ENCODE assay signal across 16 cellular contexts in genomic region chr4:82482387-82482786, GRCh38. TPM values are rescaled to one million over a fixed set of nuclear protein-coding genes. Genes with fewer than 3 reads are reported as not detected.
A peak's percentile ranks its signal among the peaks of the same experiment; 100 is the strongest.
DNase-seq lines count a peak whose midpoint lies in the region; ATAC-seq and TF ChIP-seq lines count a peak whose summit lies in the region.
"Had no signal": no experiment of that assay in that cellular context is flagged by ENCODE, and none has a peak within 500 bp of the region (broad histone marks: within the 10 kb centered on the region; RNA-seq: fewer than 3 reads in every experiment).

No MANE protein-coding gene starts in this region.

- H3K9ac ChIP-seq in endodermal cell (ENCODE audit: extremely low read depth, low read length, poor library complexity, severe bottlenecking): no peak overlapping the region

- H3K4me3 Mint-ChIP-seq in endodermal cell: no peak overlapping the region
- H3K4me3 Mint-ChIP-seq: CD4-positive, CD25-positive, alpha-beta regulatory T cell; CD8-positive, alpha-beta memory T cell had no signal

- H3K79me2 ChIP-seq in osteoblast (ENCODE audit: insufficient read depth, low read length): no peaks in the 10 kb centered on the region

- 79 to 89% methylated on average over 4 to 6 of the region's 6 CpGs for WGBS in endodermal cell (ENCODE audit: insufficient coverage in 1 of 2, insufficient read length in 1 of 2), 2 experiments

- H3K27ac ChIP-seq in endodermal cell (ENCODE audit: low read depth, low read length): no peak overlapping the region
- no peak overlapping the region for H3K27ac ChIP-seq in osteoblast (ENCODE audit: low read depth, low read length)

- peaks cover 8% of the 10 kb centered on the region for H3K9me3 ChIP-seq in endodermal cell (ENCODE audit: control insufficient read depth, low read length)
- no peaks in the 10 kb centered on the region for H3K9me3 ChIP-seq in osteoblast (ENCODE audit: low read depth, low read length)
- H3K9me3 ChIP-seq: BE2C had no signal

- H3K4me1 ChIP-seq in endodermal cell (ENCODE audit: control insufficient read depth, insufficient read depth, low read length): no peaks in the 10 kb centered on the region
- H3K4me1 ChIP-seq in osteoblast (ENCODE audit: insufficient read depth, low read length): no peaks in the 10 kb centered on the region
- H3K4me1 ChIP-seq: BE2C had no signal

- TF ChIP-seq CTCF in endodermal cell (conservative IDR thresholded peaks at IDR 0.05) (no peak), osteoblast (IDR thresholded peaks at IDR 0.05; ENCODE audit: extremely low read depth, low read depth, low read length) (no peak)

- peaks cover 21% of the 10 kb centered on the region for H3K36me3 ChIP-seq in endodermal cell (ENCODE audit: control insufficient read depth, insufficient read depth, low read length)
- H3K36me3 ChIP-seq in osteoblast (ENCODE audit: insufficient read depth, low read length): no peaks in the 10 kb centered on the region
- H3K36me3 ChIP-seq: BE2C had no signal

- peaks cover 22% of the 10 kb centered on the region for H3K4me1 Mint-ChIP-seq in endodermal cell
- H3K4me1 Mint-ChIP-seq: CD4-positive, CD25-positive, alpha-beta regulatory T cell; CD8-positive, alpha-beta memory T cell had no signal

- peak; percentile 34 for DNase-seq in endodermal cell
- DNase-seq in left lobe of liver (ENCODE audit: low spot score): no peak
- DNase-seq in osteoblast (ENCODE audit: insufficient read length, low spot score, missing footprints): peak; percentile 25
- no peak for DNase-seq in NCI-H1092 treated with DMSO at 0.1 percent for 48 hours (lab: John Stamatoyannopoulos, UW)
- no peak for DNase-seq in NCI-H1105 (lab: John Stamatoyannopoulos, UW)
- DNase-seq: ACHN; BE2C; C1 segment of cervical spinal cord; CD4-positive, CD25-positive, alpha-beta regulatory T cell; CD8-positive, alpha-beta memory T cell; COR-L47; DMS 273 treated with DMSO at 0.1 percent for 48 hours; GOT3; H7 had no signal

- H3K36me3 Mint-ChIP-seq in endodermal cell (ENCODE audit: low read depth): peaks cover 2% of the 10 kb centered on the region

- peak; percentile 68 for ATAC-seq in left lobe of liver
- ATAC-seq in GM21619 (IDR thresholded peaks at IDR 0.05; ENCODE audit: unreplicated experiment): no peak
- ATAC-seq: HCT116 had no signal

- H2AFZ ChIP-seq in osteoblast (ENCODE audit: low read length): no peak overlapping the region

- H3K27me3 ChIP-seq in endodermal cell (ENCODE audit: control insufficient read depth, insufficient read depth, low read length, poor library complexity, severe bottlenecking) (no peaks in the 10 kb centered on the region), osteoblast (ENCODE audit: insufficient read depth, low read length) (no peaks in the 10 kb centered on the region)
- H3K27me3 ChIP-seq: BE2C had no signal

- H3K9me3 Mint-ChIP-seq in endodermal cell: peaks cover 8% of the 10 kb centered on the region
- H3K9me3 Mint-ChIP-seq: CD4-positive, CD25-positive, alpha-beta regulatory T cell; CD8-positive, alpha-beta memory T cell had no signal

- H4K20me1 ChIP-seq in osteoblast (ENCODE audit: insufficient read depth, low read length): no peaks in the 10 kb centered on the region

- no peak overlapping the region for H3K27ac Mint-ChIP-seq in endodermal cell
- H3K27ac Mint-ChIP-seq: CD8-positive, alpha-beta memory T cell had no signal

- H3K4me2 ChIP-seq in osteoblast (ENCODE audit: insufficient read depth, low read length): no peak overlapping the region

- H3K4me3 ChIP-seq in endodermal cell (ENCODE audit: low read length): no peak overlapping the region
- no peak overlapping the region for H3K4me3 ChIP-seq in osteoblast (ENCODE audit: insufficient read depth, low read length)

- no peaks in the 10 kb centered on the region for H3K27me3 Mint-ChIP-seq in endodermal cell (ENCODE audit: insufficient read depth)
- H3K27me3 Mint-ChIP-seq: CD4-positive, CD25-positive, alpha-beta regulatory T cell; CD8-positive, alpha-beta memory T cell had no signal

RNA-seq across cellular contexts. Expression of gene ENOPH1, which starts 52.0 kb away (rescaled TPM):
- 10 to 100 TPM; 47.1 to 57.3 TPM for total RNA-seq in endodermal cell
- 53.9 TPM for polyA plus RNA-seq in endodermal cell (2013, experiment 1 of 2)
- polyA plus RNA-seq in endodermal cell (2013, experiment 2 of 2): 50.4 TPM
- 7.8 TPM for total RNA-seq in left lobe of liver
- 35.4 and 38.4 TPM in 2 replicates for total RNA-seq in osteoblast

RNA-seq across cellular contexts. Expression of gene HNRNPDL, which starts 52.1 kb away (rescaled TPM):
- total RNA-seq in endodermal cell: 100 to 1,000 TPM; 368 to 383 TPM
- polyA plus RNA-seq in endodermal cell (2013, experiment 1 of 2): 443 TPM
- polyA plus RNA-seq in endodermal cell (2013, experiment 2 of 2): 434 TPM
- total RNA-seq in left lobe of liver: 52.1 TPM
- 142 and 143 TPM in 2 replicates for total RNA-seq in osteoblast

Comparison
In these comparisons a context has a peak if more than half of its experiments do, and no peak if none do; other contexts are left out.
1. DNase-seq: peak in endodermal cell (single experiment) and osteoblast (single experiment); none in left lobe of liver (single experiment), NCI-H1092 treated with DMSO at 0.1 percent for 48 hours (single experiment) and NCI-H1105 (single experiment).